ENCODE assay signal across 8 cellular contexts in the genomic region with DNA sequence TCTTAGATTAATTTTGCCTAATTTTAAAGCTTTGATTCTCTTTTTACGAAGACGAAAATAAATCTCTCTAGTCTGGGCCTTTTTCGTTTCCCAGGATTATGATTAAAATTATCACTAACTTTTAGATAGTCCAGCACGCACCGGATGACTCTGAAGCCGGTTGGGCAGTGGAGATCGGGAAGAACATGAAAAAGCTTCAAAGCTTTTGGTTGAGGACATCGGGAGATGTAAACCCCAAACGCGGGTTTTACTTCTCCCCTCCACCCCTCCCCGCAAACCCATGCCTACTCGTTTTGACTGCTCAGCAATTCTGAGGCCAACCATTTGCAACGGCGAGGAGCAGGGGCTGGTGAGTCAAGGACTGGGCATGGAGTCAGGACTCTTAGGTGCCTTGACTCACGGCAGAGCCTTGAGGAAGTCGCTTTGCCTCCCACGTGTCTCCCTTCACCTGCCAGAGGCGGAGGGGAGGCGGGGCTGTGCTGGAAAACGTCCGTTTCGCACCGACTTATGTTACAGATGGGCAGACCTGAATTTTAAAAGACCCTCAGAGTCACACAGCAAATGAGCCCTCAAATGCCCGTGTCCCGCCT. TPM values are rescaled to one million over a fixed set of nuclear protein-coding genes. Genes with fewer than 3 reads are reported as not detected.
DNase-seq lines count a peak whose midpoint lies in the region; ATAC-seq, FAIRE-seq and TF ChIP-seq lines count a peak whose summit lies in the region.

No MANE protein-coding gene starts in this region.

- TF ChIP-seq CTCF in heart left ventricle (IDR thresholded peaks at IDR 0.05) (no peak), transverse colon (IDR thresholded peaks at IDR 0.05) (no peak)

- H3K27ac ChIP-seq in heart left ventricle (peak overlapping the region in 11 of 12 donors; percentile 84 to 94 (median 90)), transverse colon (peak overlapping the region; percentile 85 to 90 (median 88))

- no peak for FAIRE-seq in HTR-8/SVneo (lab: Jason Lieb, UNC)

- H3K9me3 ChIP-seq in heart left ventricle (no peaks in the 10 kb centered on the region), transverse colon (no peaks in the 10 kb centered on the region)

- H3K36me3 ChIP-seq in heart left ventricle, result no peaks in the 10 kb centered on the region
- H3K36me3 ChIP-seq in transverse colon, result no peaks in the 10 kb centered on the region

- no peak for TF ChIP-seq POLR2A in heart left ventricle (IDR thresholded peaks at IDR 0.05)
- TF ChIP-seq POLR2A in transverse colon (IDR thresholded peaks at IDR 0.05), result no peak

- in situ Hi-C loops in SK-MEL-5 (cut with HindIII; ENCODE audit: low pct_unique_long_range_greater_than_20kb, low sequenced_read_pairs), result no loop called here
- in situ Hi-C loops in transverse colon (cut with MboI; ENCODE audit: low pct_ligation_motif_present in 1 of 4, low pct_unique_long_range_greater_than_20kb in 1 of 4, low sequenced_read_pairs in 3 of 4), result no loop called here

- intact Hi-C loops in heart left ventricle (cut with DNase I), result loop anchor here in 1 of 10 donors (10.0 kb wide), 1 partner anchor 894 kb away; the partner anchor contains the start of gene DHRS11
- intact Hi-C loops in posterior cingulate gyrus (cut with DNase I), result loop anchor here (2.0 to 10.0 kb wide), 2 partner anchors 82 to 134 kb away; partner anchors contain the start of genes ACACA and TADA2A
- intact Hi-C loops in transverse colon (cut with DNase I; ENCODE audit: low total_unique reads), result no loop called here

- H3K27me3 ChIP-seq in heart left ventricle (no peaks in the 10 kb centered on the region), transverse colon (no peaks in the 10 kb centered on the region)

- peak overlapping the region; percentile 87 for H3K4me3 Mint-ChIP-seq in activated naive CD8-positive, alpha-beta T cell treated with anti-CD3 and anti-CD28 coated beads, Interleukin-2, amount 50 U/mL, for 24 hours

- peaks cover 4% of the 10 kb centered on the region for H3K27me3 Mint-ChIP-seq in activated naive CD8-positive, alpha-beta T cell treated with anti-CD3 and anti-CD28 coated beads, Interleukin-2, amount 50 U/mL, for 24 hours

- no peaks in the 10 kb centered on the region for H3K9me3 Mint-ChIP-seq in activated naive CD8-positive, alpha-beta T cell treated with anti-CD3 and anti-CD28 coated beads, Interleukin-2, amount 50 U/mL, for 24 hours

- peak overlapping the region; percentile 71 to 97 (median 90) for H3K4me3 ChIP-seq in heart left ventricle
- peak overlapping the region; percentile 60 to 85 (median 72) for H3K4me3 ChIP-seq in transverse colon

- WGBS in heart left ventricle, 4 donors, result 1 to 3% (median 2%) methylated on average over 22 to 25 of the region's 25 CpGs
- 2 to 3% methylated on average over 8 to 25 of the region's 25 CpGs for WGBS in transverse colon (ENCODE audit: low coverage in 1 of 2), 2 donors

- peaks cover 3 to 43% (median 24%) of the 10 kb centered on the region in 12 donors for H3K4me1 ChIP-seq in heart left ventricle
- H3K4me1 ChIP-seq in transverse colon, result peaks cover 0 to 32% (median 23%) of the 10 kb centered on the region in 4 donors

- H3K4me1 Mint-ChIP-seq in activated naive CD8-positive, alpha-beta T cell treated with anti-CD3 and anti-CD28 coated beads, Interleukin-2, amount 50 U/mL, for 24 hours, result peaks cover 51% of the 10 kb centered on the region

- TF ChIP-seq EP300 in transverse colon (IDR thresholded peaks at IDR 0.05; ENCODE audit: low read depth), result no peak

- ATAC-seq in activated naive CD8-positive, alpha-beta T cell treated with anti-CD3 and anti-CD28 coated beads, Interleukin-2, amount 50 U/mL, for 24 hours, result peak; percentile 47
- ATAC-seq in heart left ventricle, result peak; percentile 21 to 72 (median 54)

- DNase-seq in GM03348 (ENCODE audit: low spot score), result peak; percentile 83
- peak; percentile 85 for DNase-seq in HTR-8/SVneo (ENCODE audit: insufficient read length, low spot score)
- peak; percentile 66 for DNase-seq in SK-MEL-5 (ENCODE audit: low read depth, low spot score)
- peak; percentile 64 for DNase-seq in activated naive CD8-positive, alpha-beta T cell treated with anti-CD3 and anti-CD28 coated beads, Interleukin-2, amount 50 U/mL, for 24 hours
- peak; percentile 46 to 84 (median 63) for DNase-seq in heart left ventricle
- DNase-seq in posterior cingulate gyrus, result peak; percentile 26 to 92 (median 50)
- DNase-seq in transverse colon, result peak; percentile 80
- DNase-seq in cortex of kidney (lab: John Stamatoyannopoulos, UW), result no peak

- peak overlapping the region; percentile 93 for H3K27ac Mint-ChIP-seq in activated naive CD8-positive, alpha-beta T cell treated with anti-CD3 and anti-CD28 coated beads, Interleukin-2, amount 50 U/mL, for 24 hours

- peaks cover 3% of the 10 kb centered on the region for H3K36me3 Mint-ChIP-seq in activated naive CD8-positive, alpha-beta T cell treated with anti-CD3 and anti-CD28 coated beads, Interleukin-2, amount 50 U/mL, for 24 hours (ENCODE audit: low read depth)

RNA-seq across cellular contexts. Expression of gene DUSP14, which starts 1.0 kb away (rescaled TPM):
- total RNA-seq in SK-MEL-5 (2014; rRNA removed; shearing (Covaris generic)), result 106 and 119 TPM in 2 replicates
- 89.7 and 90.1 TPM in 2 replicates for polyA plus RNA-seq in SK-MEL-5 (2015; cell fraction: cytosol; rRNA removed)
- polyA plus RNA-seq in SK-MEL-5 (2015; cell fraction: nucleus; rRNA removed), result 28.7 and 39.9 TPM in 2 replicates
- total RNA-seq in heart left ventricle (10 to 100 TPM; 13.4 to 39.1 (median 16.5) TPM), transverse colon (1 to 10 TPM; 1.6 to 3.8 (median 2.8) TPM)
- 10 to 100 TPM in 1 of 2 donors, 1 to 10 TPM in 1; 9.9 to 24.2 TPM for polyA plus RNA-seq in heart left ventricle
